Comparison of ENCODE assay signal across 7 cellular contexts in genomic region chr9:42434844-42435716, GRCh38.
A peak's percentile ranks its signal among the peaks of the same experiment; 100 is the strongest.
DNase-seq lines count a peak whose midpoint lies in the region; ATAC-seq lines count a peak whose summit lies in the region.
"Not testable (repeated sequence)": the region's sequence is repeated elsewhere in the genome, so short reads cannot be mapped to it uniquely, and the experiment has no call there.

No MANE protein-coding gene starts in this region.

- not testable (repeated sequence) for H2BK15ac ChIP-seq in mesendoderm (replicated peaks; ENCODE audit: low read depth)

- H3K23ac ChIP-seq in mesendoderm (ENCODE audit: low read length) = not testable (repeated sequence)

- not testable (repeated sequence) for H3K36me3 ChIP-seq in mesendoderm (ENCODE audit: control insufficient read depth, insufficient read depth, low read length)

- not testable (repeated sequence) for H3K9me3 Mint-ChIP-seq in T-cell

- not testable (repeated sequence) for H3K27me3 Mint-ChIP-seq in T-cell

- H2BK120ac ChIP-seq in mesendoderm (ENCODE audit: low read depth, low read length) = not testable (repeated sequence)

- not testable (repeated sequence) for H2AK5ac ChIP-seq in mesendoderm (ENCODE audit: low read length)

- H3K4me3 Mint-ChIP-seq in T-cell = peak overlapping the region in 1 of 3 donors; percentile 4

- H3K27me3 ChIP-seq in mesendoderm (ENCODE audit: insufficient read depth, low read length, poor library complexity) = not testable (repeated sequence)

- no CpG with 5 or more reads among the region's 15 CpGs for WGBS in mesendoderm (ENCODE audit: extremely low coverage, insufficient coverage, low lambda C conversion rate)

- not testable (repeated sequence) for H2BK5ac ChIP-seq in mesendoderm (ENCODE audit: low read length)

- H3K4me3 ChIP-seq in mesendoderm (ENCODE audit: low read length) = not testable (repeated sequence)

- ATAC-seq in T-cell (replicated peaks in 1 of 4) = not testable (repeated sequence)
- ATAC-seq in sciatic nerve = peak; percentile 28

- not testable (repeated sequence) for H3K56ac ChIP-seq in mesendoderm (ENCODE audit: low read length)

- not testable (repeated sequence) for H3K27ac ChIP-seq in mesendoderm (ENCODE audit: low read depth, low read length)

- not testable (repeated sequence) for H3K36me3 Mint-ChIP-seq in T-cell

- not testable (repeated sequence) for H4K5ac ChIP-seq in mesendoderm (ENCODE audit: low read length)

- not testable (repeated sequence) for H4K8ac ChIP-seq in mesendoderm (ENCODE audit: low read depth, low read length)

- intact Hi-C loops in sciatic nerve (cut with DNase I) = not testable (repeated sequence)

- not testable (repeated sequence) for H3K4me2 ChIP-seq in mesendoderm (ENCODE audit: low read length)

- H3K79me1 ChIP-seq in mesendoderm (ENCODE audit: low read length) = not testable (repeated sequence)

- not testable (repeated sequence) for H3K18ac ChIP-seq in mesendoderm (ENCODE audit: low read length)

- DNase-seq in ELF-1 (ENCODE audit: low read depth, low spot score) (peak; percentile 39), NCI-H2171 (lab: John Stamatoyannopoulos, UW) (peak; percentile 2), ecto neural progenitor cell (ENCODE audit: low spot score) (peak; percentile 48), islet precursor cell (peak; percentile 82), mesendoderm (peak; percentile 7), sciatic nerve (ENCODE audit: low spot score) (peak; percentile 58)
- DNase-seq in T-cell = not testable (repeated sequence)

- CTCF ChIA-PET in T-cell (lab: Charles Lee) = not testable (repeated sequence)

- H3K79me2 ChIP-seq in mesendoderm (ENCODE audit: control insufficient read depth, insufficient read depth, low read length) = not testable (repeated sequence)

- H3K4me1 ChIP-seq in mesendoderm (ENCODE audit: control insufficient read depth, low read depth, low read length) = not testable (repeated sequence)

- POLR2A ChIA-PET in T-cell (lab: Charles Lee) = not testable (repeated sequence)

- peaks cover 5 to 38% (median 26%) of the 10 kb centered on the region in 3 donors for H3K4me1 Mint-ChIP-seq in T-cell

- not testable (repeated sequence) for H3K4ac ChIP-seq in mesendoderm (ENCODE audit: low read depth, low read length)

- H3K27ac Mint-ChIP-seq in T-cell = peak overlapping the region; percentile 13 to 23

- not testable (repeated sequence) for H3K9ac ChIP-seq in mesendoderm (ENCODE audit: low read length)
